ENCODE assay signal across 25 cellular contexts in the genomic region with DNA sequence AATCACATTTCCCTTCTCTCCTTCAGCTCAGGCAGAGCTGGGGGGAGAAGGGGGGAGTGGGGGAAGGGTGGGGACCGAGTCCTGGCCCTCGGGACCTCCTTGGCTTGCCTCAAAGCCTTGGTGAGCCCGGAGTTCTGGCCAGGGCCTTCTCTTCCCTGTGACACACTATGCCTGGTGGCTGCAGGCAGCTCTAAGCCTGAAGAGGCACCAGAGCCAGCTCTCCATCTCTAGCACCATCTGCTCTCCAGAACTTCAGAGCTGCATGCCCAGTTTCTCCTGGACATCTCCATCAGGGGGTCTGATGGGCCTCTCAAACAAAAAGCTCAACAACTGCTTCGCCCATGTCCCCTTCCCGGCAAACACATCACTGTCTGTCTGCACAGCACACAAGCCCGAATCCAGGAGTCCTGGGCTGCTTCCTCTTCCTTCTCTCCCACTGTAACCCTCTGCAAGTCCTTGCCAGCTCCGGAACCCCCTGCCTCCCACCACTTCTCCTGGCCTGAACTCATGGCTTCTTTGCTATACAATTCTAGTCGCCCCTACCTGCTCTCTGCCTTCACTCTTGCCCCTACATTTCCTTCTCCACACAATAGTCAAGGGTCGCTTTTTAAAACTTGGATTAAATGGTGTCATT. TPM values are rescaled to one million over a fixed set of nuclear protein-coding genes. Genes with fewer than 3 reads are reported as not detected.
A peak's percentile ranks its signal among the peaks of the same experiment; 100 is the strongest.
DNase-seq lines count a peak whose midpoint lies in the region; ATAC-seq and TF ChIP-seq lines count a peak whose summit lies in the region.
"Had no signal": no experiment of that assay in that cellular context is flagged by ENCODE, and none has a peak within 500 bp of the region (broad histone marks: within the 10 kb centered on the region; RNA-seq: fewer than 3 reads in every experiment).

No MANE protein-coding gene starts in this region.

- H3K27ac Mint-ChIP-seq in brain (peak overlapping the region; percentile 5 to 60 (median 23)), neural crest cell (ENCODE audit: unreplicated experiment) (no peak overlapping the region), osteocyte (ENCODE audit: unreplicated experiment) (no peak overlapping the region)
- H3K27ac Mint-ChIP-seq: CD8-positive, alpha-beta T cell had no signal

- ATAC-seq in GM21381 (IDR thresholded peaks at IDR 0.05; ENCODE audit: unreplicated experiment) (no peak), HG02885 (IDR thresholded peaks at IDR 0.05; ENCODE audit: poor library complexity, unreplicated experiment) (no peak)
- ATAC-seq: CD8-positive, alpha-beta T cell had no signal

- no peak overlapping the region for H3K4me3 ChIP-seq in BLaER1 treated with 17β-estradiol and CSF1 and Interleukin-3, amounts not matched to agents 10 nM and 100 nM
- H3K4me3 ChIP-seq: A549, Peyer's patch, SJCRH30 had no signal

- TF ChIP-seq CTCF in brain (conservative IDR thresholded peaks at IDR 0.05) (no peak), neural crest cell (conservative IDR thresholded peaks at IDR 0.05) (no peak), osteocyte (IDR thresholded peaks at IDR 0.05) (no peak)

- peaks cover 0 to 24% (median 0%) of the 10 kb centered on the region in 11 experiments; a peak in 5 of 22 replicates for H4K20me1 ChIP-seq in BLaER1 treated with 17β-estradiol and CSF1 and Interleukin-3, amounts not matched to agents 10 nM and 100 nM

- peaks cover 8% of the 10 kb centered on the region for H3K36me3 Mint-ChIP-seq in brain
- H3K36me3 Mint-ChIP-seq in neural crest cell (ENCODE audit: low read depth), result no peaks in the 10 kb centered on the region
- H3K36me3 Mint-ChIP-seq in osteocyte (ENCODE audit: unreplicated experiment), result peaks cover 6% of the 10 kb centered on the region
- H3K36me3 Mint-ChIP-seq: CD8-positive, alpha-beta T cell had no signal

- no peaks in the 10 kb centered on the region for H3K36me3 ChIP-seq in BLaER1 treated with 17β-estradiol and CSF1 and Interleukin-3, amounts not matched to agents 10 nM and 100 nM
- no peaks in the 10 kb centered on the region for H3K36me3 ChIP-seq in KOPT-K1 (ENCODE audit: insufficient read depth, low read length)

- H3K4me2 ChIP-seq in BLaER1 treated with 17β-estradiol and CSF1 and Interleukin-3, amounts not matched to agents 10 nM and 100 nM, result peak overlapping the region in 10 of 11 experiments; percentile 19 to 98 (median 94); a peak in 17 of 22 replicates
- H3K4me2 ChIP-seq: A549 had no signal

- H3K9me3 ChIP-seq in BLaER1 treated with 17β-estradiol and CSF1 and Interleukin-3, amounts not matched to agents 10 nM and 100 nM (replicated peaks in 1 of 11), result peaks cover 0 to 2% (median 0%) of the 10 kb centered on the region in 11 experiments; a peak in 1 of 22 replicates
- no peaks in the 10 kb centered on the region for H3K9me3 ChIP-seq in KOPT-K1 (ENCODE audit: insufficient read depth, low read length, poor library complexity, severe bottlenecking)
- H3K9me3 ChIP-seq: A549, Caco-2, Peyer's patch, SJCRH30 had no signal

- H3K4me1 Mint-ChIP-seq in brain, result no peaks in the 10 kb centered on the region
- H3K4me1 Mint-ChIP-seq in neural crest cell, result peaks cover 4% of the 10 kb centered on the region
- peaks cover 2% of the 10 kb centered on the region for H3K4me1 Mint-ChIP-seq in osteocyte (ENCODE audit: unreplicated experiment)

- no peak overlapping the region for H3K9ac ChIP-seq in BLaER1 treated with 17β-estradiol and CSF1 and Interleukin-3, amounts not matched to agents 10 nM and 100 nM

- H3K27ac ChIP-seq in BLaER1 treated with 17β-estradiol and CSF1 and Interleukin-3, amounts not matched to agents 10 nM and 100 nM, result no peak overlapping the region; a peak in 1 of 22 replicates
- H3K27ac ChIP-seq in KOPT-K1 (ENCODE audit: low read depth, low read length, poor library complexity, severe bottlenecking), result peak overlapping the region; percentile 45
- H3K27ac ChIP-seq: A549, C4-2B, HL-60, Peyer's patch, SJCRH30 had no signal

- no peaks in the 10 kb centered on the region for H3K9me3 Mint-ChIP-seq in brain
- H3K9me3 Mint-ChIP-seq in neural crest cell, result no peaks in the 10 kb centered on the region
- H3K9me3 Mint-ChIP-seq in osteocyte (ENCODE audit: unreplicated experiment), result no peaks in the 10 kb centered on the region
- H3K9me3 Mint-ChIP-seq: CD8-positive, alpha-beta T cell had no signal

- H3K4me3 Mint-ChIP-seq in brain (no peak overlapping the region), neural crest cell (peak overlapping the region; percentile 33), osteocyte (ENCODE audit: unreplicated experiment) (no peak overlapping the region)
- H3K4me3 Mint-ChIP-seq: CD8-positive, alpha-beta T cell had no signal

- peaks cover 43 to 71% (median 64%) of the 10 kb centered on the region in 10 experiments for H3K4me1 ChIP-seq in BLaER1 treated with 17β-estradiol and CSF1 and Interleukin-3, amounts not matched to agents 10 nM and 100 nM
- H3K4me1 ChIP-seq: A549, Caco-2, Peyer's patch, SJCRH30 had no signal

- no peak for DNase-seq in neural crest cell (ENCODE audit: low read depth, low spot score)
- no peak for DNase-seq in osteocyte (ENCODE audit: extremely low spot score, unreplicated experiment)
- DNase-seq in SHP77 (lab: John Stamatoyannopoulos, UW), result no peak
- DNase-seq: AML-193; Caco-2; CD8-positive, alpha-beta T cell; HCEC 1CT; Karpas-422; NCI-H1092; NCI-H1417 treated with DMSO at 0.1 percent for 48 hours; NCI-H187; NCI-H2171 treated with DMSO at 0.1 percent for 48 hours; NCI-H526 treated with DMSO at 0.1 percent for 48 hours; OCI-M1; Peyer's patch; SJCRH30 had no signal

- H3K27me3 Mint-ChIP-seq in brain (peaks cover 4% of the 10 kb centered on the region), neural crest cell (ENCODE audit: low read depth) (no peaks in the 10 kb centered on the region), osteocyte (ENCODE audit: unreplicated experiment) (no peaks in the 10 kb centered on the region)

- H3K27me3 ChIP-seq in BLaER1 treated with 17β-estradiol and CSF1 and Interleukin-3, amounts not matched to agents 10 nM and 100 nM, result peaks cover 0 to 31% (median 0%) of the 10 kb centered on the region in 11 experiments; a peak in 2 of 22 replicates
- H3K27me3 ChIP-seq: Peyer's patch, SJCRH30 had no signal

RNA-seq across cellular contexts. Expression of a gene that starts 26.5 kb away (rescaled TPM):
- polyA plus RNA-seq in brain (ENCODE audit: insufficient read depth, low read depth, low replicate concordance), result 8.3 TPM
- total RNA-seq in neural crest cell (2.1 and 3.2 TPM in 2 replicates), osteocyte (6.6 and 8.4 TPM in 2 replicates)
- total RNA-seq: HT-29 had no signal

Comparison
In these comparisons a context has a peak if more than half of its experiments do, and no peak if none do; other contexts are left out.
1. H3K27ac Mint-ChIP-seq: peak in brain (5 of 5); none in neural crest cell (single experiment) and osteocyte (single experiment).